ENCODE assay signal across 14 cellular contexts in genomic region chr13:45368571-45368970, GRCh38. TPM values are rescaled to one million over a fixed set of nuclear protein-coding genes. Genes with fewer than 3 reads are reported as not detected.
A peak's percentile ranks its signal among the peaks of the same experiment; 100 is the strongest.
DNase-seq lines count a peak whose midpoint lies in the region; ATAC-seq and TF ChIP-seq lines count a peak whose summit lies in the region.
"Had no signal": no experiment of that assay in that cellular context is flagged by ENCODE, and none has a peak within 500 bp of the region (broad histone marks: within the 10 kb centered on the region; RNA-seq: fewer than 3 reads in every experiment).

No MANE protein-coding gene starts in this region.

- H3K36me3 Mint-ChIP-seq in CD8-positive, alpha-beta memory T cell: peaks cover 0 to 16% (median 5%) of the 10 kb centered on the region in 3 donors
- H3K36me3 Mint-ChIP-seq in brain (peaks cover 67% of the 10 kb centered on the region), naive B cell (peaks cover 0 to 15% of the 10 kb centered on the region in 2 donors)

- no peak for TF ChIP-seq POLR2A in upper lobe of left lung (IDR thresholded peaks at IDR 0.05)

- TF ChIP-seq CTCF in LNCaP clone FGC (IDR thresholded peaks at IDR 0.05; ENCODE audit: control insufficient read depth, extremely low read depth, insufficient read depth) (no peak), brain (conservative IDR thresholded peaks at IDR 0.05) (no peak), upper lobe of left lung (IDR thresholded peaks at IDR 0.05) (no peak)

- CTCF ChIA-PET in CD8-positive, alpha-beta memory T cell (lab: Charles Lee): interaction anchor here (0.7 to 2.7 kb wide), 4 partner anchors 19 to 28 kb away, joined by 3 to 19 read pairs (median 4); partner anchors contain the start of gene TPT1

- peaks cover 33 to 57% (median 50%) of the 10 kb centered on the region in 3 donors for H3K4me1 Mint-ChIP-seq in CD8-positive, alpha-beta memory T cell
- H3K4me1 Mint-ChIP-seq in brain: peaks cover 27% of the 10 kb centered on the region
- H3K4me1 Mint-ChIP-seq in naive B cell: peaks cover 30 to 34% (median 34%) of the 10 kb centered on the region in 3 donors

- peak overlapping the region; percentile 61 to 96 (median 91) for H3K27ac Mint-ChIP-seq in CD8-positive, alpha-beta memory T cell
- peak overlapping the region in 3 of 5 experiments; percentile 4 to 66 (median 53) for H3K27ac Mint-ChIP-seq in brain
- H3K27ac Mint-ChIP-seq in naive B cell: peak overlapping the region in 3 of 6 donors; percentile 84 to 93 (median 91)

- POLR2A ChIA-PET in CD8-positive, alpha-beta memory T cell (lab: Charles Lee): interaction anchor here (2.0 kb wide), 1 partner anchor 27 kb away, joined by 26 read pairs; the partner anchor contains the start of gene TPT1

- no peaks in the 10 kb centered on the region for H3K27me3 ChIP-seq in CD8-positive, alpha-beta memory T cell (ENCODE audit: insufficient read depth, low read length, poor library complexity, severe bottlenecking)
- H3K27me3 ChIP-seq in upper lobe of left lung: no peaks in the 10 kb centered on the region
- H3K27me3 ChIP-seq: cardiac muscle cell, tibial nerve had no signal

- H3K4me1 ChIP-seq in CD8-positive, alpha-beta memory T cell (ENCODE audit: insufficient read depth, low read length): peaks cover 30% of the 10 kb centered on the region
- H3K4me1 ChIP-seq in upper lobe of left lung: peaks cover 14 to 25% (median 14%) of the 10 kb centered on the region in 4 donors

- no peak overlapping the region for H3K4me3 ChIP-seq in CD8-positive, alpha-beta memory T cell (ENCODE audit: low read length)
- H3K4me3 ChIP-seq in LNCaP clone FGC (ENCODE audit: low read depth, low read length) (no peak overlapping the region), upper lobe of left lung (no peak overlapping the region)
- H3K4me3 ChIP-seq: cardiac muscle cell, tibial nerve had no signal

- 16 to 40% methylated on average over 3 of the region's 3 CpGs for WGBS in upper lobe of left lung, 2 donors

- H3K27ac ChIP-seq in CD8-positive, alpha-beta memory T cell (ENCODE audit: low read depth, low read length): no peak overlapping the region
- H3K27ac ChIP-seq in upper lobe of left lung (peak overlapping the region in 1 of 4 donors; percentile 7), caudate nucleus (ENCODE audit: low read depth, low read length) (no peak overlapping the region)
- H3K27ac ChIP-seq: cardiac muscle cell, tibial nerve had no signal

- peak overlapping the region in 5 of 7 donors; percentile 21 to 74 (median 48) for H3K4me3 Mint-ChIP-seq in CD8-positive, alpha-beta memory T cell
- H3K4me3 Mint-ChIP-seq in brain (no peak overlapping the region), naive B cell (peak overlapping the region in 5 of 8 donors; percentile 2 to 78 (median 37))

- no peaks in the 10 kb centered on the region for H3K36me3 ChIP-seq in CD8-positive, alpha-beta memory T cell (ENCODE audit: insufficient read depth, low read length)
- peaks cover 0 to 7% (median 3%) of the 10 kb centered on the region in 4 donors for H3K36me3 ChIP-seq in upper lobe of left lung
- H3K36me3 ChIP-seq: cardiac muscle cell had no signal

- H3K9me3 ChIP-seq in CD8-positive, alpha-beta memory T cell (ENCODE audit: low read length): no peaks in the 10 kb centered on the region
- H3K9me3 ChIP-seq in upper lobe of left lung: no peaks in the 10 kb centered on the region
- H3K9me3 ChIP-seq: tibial nerve had no signal

- TF ChIP-seq EP300 in upper lobe of left lung (IDR thresholded peaks at IDR 0.05): no peak

- H3K9me3 Mint-ChIP-seq in CD8-positive, alpha-beta memory T cell: peaks cover 0 to 5% (median 0%) of the 10 kb centered on the region in 5 donors
- peaks cover 5 to 9% (median 7%) of the 10 kb centered on the region in 5 experiments for H3K9me3 Mint-ChIP-seq in brain
- H3K9me3 Mint-ChIP-seq in naive B cell: peaks cover 0 to 5% (median 5%) of the 10 kb centered on the region in 7 donors

- no peak for ATAC-seq in naive B cell (ENCODE audit: low read depth in 2 of 2)
- ATAC-seq in upper lobe of left lung (ENCODE audit: low FRiP score in 2 of 2): no peak

- peak in 1 of 5 donors; percentile 13 for DNase-seq in CD8-positive, alpha-beta memory T cell
- DNase-seq in LNCaP clone FGC (ENCODE audit: low read depth) (peak; percentile 32), naive B cell (no peak), NCI-H748 (lab: John Stamatoyannopoulos, UW; ENCODE audit: unreplicated experiment) (no peak), NCI-H2227 (lab: John Stamatoyannopoulos, UW; ENCODE audit: unreplicated experiment) (no peak), upper lobe of left lung (no peak), caudate nucleus (lab: John Stamatoyannopoulos, UW) (no peak)
- DNase-seq: COR-L47, NCI-H1048, NCI-H748 treated with DMSO at 0.1 percent for 48 hours, SK-N-SH had no signal

- no peaks in the 10 kb centered on the region for H3K27me3 Mint-ChIP-seq in CD8-positive, alpha-beta memory T cell
- H3K27me3 Mint-ChIP-seq in brain (no peaks in the 10 kb centered on the region), naive B cell (no peaks in the 10 kb centered on the region)

RNA-seq across cellular contexts. Expression of gene TPT1, which starts 27.6 kb away (rescaled TPM):
- total RNA-seq in CD8-positive, alpha-beta memory T cell: 1,000 to 10,000 TPM; 3,313 to 3,378 TPM
- polyA plus RNA-seq in CD8-positive, alpha-beta memory T cell: 2,788 TPM
- polyA plus RNA-seq in brain (ENCODE audit: insufficient read depth, low read depth, low replicate concordance) (2,324 TPM), naive B cell (ENCODE audit: low read depth in 6 of 6) (1,000 to 10,000 TPM; 1,189 to 2,468 (median 2,211) TPM)
- total RNA-seq in upper lobe of left lung: 1,000 to 10,000 TPM; 1,931 to 4,546 (median 2,844) TPM

RNA-seq across cellular contexts. Expression of gene SLC25A30, which starts 49.6 kb away (rescaled TPM):
- total RNA-seq in CD8-positive, alpha-beta memory T cell: 10 to 100 TPM; 27.2 to 29.8 TPM
- 1.7 TPM for polyA plus RNA-seq in CD8-positive, alpha-beta memory T cell
- polyA plus RNA-seq in brain (ENCODE audit: insufficient read depth, low read depth, low replicate concordance): 3.0 TPM
- polyA plus RNA-seq in naive B cell (ENCODE audit: low read depth in 6 of 6): 1 to 10 TPM in 5 of 6 donors, not detected in 1; 2.5 to 4.0 (median 3.1) TPM
- total RNA-seq in upper lobe of left lung: 10 to 100 TPM in 4 of 6 donors, 1 to 10 TPM in 2; 3.8 to 25.1 (median 16.8) TPM

Comparison
In these comparisons a context has a peak if more than half of its experiments do, and no peak if none do; other contexts are left out.
1. H3K4me3 Mint-ChIP-seq: peak in CD8-positive, alpha-beta memory T cell (5 of 7) and naive B cell (5 of 8); none in brain (0 of 5).